19 cellular contexts compared by ENCODE assay signal in genomic region chr2:143545643-143546275, GRCh38.
DNase-seq lines count a peak whose midpoint lies in the region; ATAC-seq lines count a peak whose summit lies in the region.
"Had no signal": no experiment of that assay in that cellular context is flagged by ENCODE, and none has a peak within 500 bp of the region (broad histone marks: within the 10 kb centered on the region; RNA-seq: fewer than 3 reads in every experiment).

No MANE protein-coding gene starts in this region.

- in situ Hi-C loops in KBM-7 (cut with MboI; ENCODE audit: low pct_unique_long_range_greater_than_20kb, low sequenced_read_pairs), result no loop called here

- ATAC-seq in GM19351 (IDR thresholded peaks at IDR 0.05; ENCODE audit: unreplicated experiment) (no peak), esophagus mucosa (no peak)

- DNase-seq in EL (peak; percentile 29), NCI-H1105 treated with DMSO at 0.1 percent for 48 hours (lab: John Stamatoyannopoulos, UW) (peak; percentile 57), fibroblast of gingiva (ENCODE audit: low read depth) (peak; percentile 62), renal cortical epithelial cell (ENCODE audit: low read depth) (peak; percentile 4), KBM-7 (no peak), DMS79 treated with DMSO at 0.1 percent for 48 hours (lab: John Stamatoyannopoulos, UW) (no peak)
- DNase-seq: activated CD4-positive, CD25-positive, alpha-beta regulatory T cell; activated T-cell treated with anti-CD3 and anti-CD28 coated beads, Interleukin-2, amount 50 U/mL, for 1 hour; amygdala; C1 segment of cervical spinal cord; effector memory CD8-positive, alpha-beta T cell; hypothalamus; NCI-H1417; NCI-H748 treated with DMSO at 0.1 percent for 48 hours; SHP77 treated with DMSO at 0.1 percent for 48 hours; stimulated activated CD4-positive, alpha-beta T cell treated with anti-CD3 and anti-CD28 coated beads, Interleukin-4, amount 100 ng/mL, for 4 hours; stimulated activated naive CD4-positive, alpha-beta T cell treated with Interleukin-2 at 50 U/mL for 16 hours had no signal

Comparison
In these comparisons a context has a peak if more than half of its experiments do, and no peak if none do; other contexts are left out.
1. DNase-seq: peak in EL (single experiment), NCI-H1105 treated with DMSO at 0.1 percent for 48 hours (single experiment), fibroblast of gingiva (single experiment) and renal cortical epithelial cell (single experiment); none in KBM-7 (single experiment) and DMS79 treated with DMSO at 0.1 percent for 48 hours (single experiment).